ENCODE assay signal across 8 cellular contexts in genomic region chr12:68332726-68333630, GRCh38. TPM values are rescaled to one million over a fixed set of nuclear protein-coding genes. Genes with fewer than 3 reads are reported as not detected.
DNase-seq lines count a peak whose midpoint lies in the region; ATAC-seq and TF ChIP-seq lines count a peak whose summit lies in the region.

No MANE protein-coding gene starts in this region.

- in situ Hi-C loops in astrocyte of the spinal cord (cut with HindIII; ENCODE audit: low sequenced_read_pairs), result no loop called here

- H3K4me1 Mint-ChIP-seq in memory B cell, result peaks cover 25% of the 10 kb centered on the region

- TF ChIP-seq POLR2A in heart left ventricle (IDR thresholded peaks at IDR 0.05) (no peak), uterus (IDR thresholded peaks at IDR 0.05) (no peak)

- intact Hi-C loops in heart left ventricle (cut with DNase I) (loop anchor here in 2 of 10 donors (10.0 kb wide), 2 partner anchors 352 to 472 kb away; partner anchors contain the start of genes MDM2 (in 1 of the 2) and NUP107 (in 1 of the 2)), left cardiac atrium (cut with DNase I) (no loop called here), uterus (cut with DNase I; ENCODE audit: low total_unique reads) (no loop called here)

- DNase-seq in heart left ventricle (no peak), left cardiac atrium (no peak), astrocyte of the spinal cord (ENCODE audit: low read depth, low spot score) (no peak), memory B cell (ENCODE audit: low spot score in 2 of 2) (no peak), uterus (no peak)

- peak overlapping the region; percentile 13 to 98 (median 80) for H3K4me3 ChIP-seq in heart left ventricle
- H3K4me3 ChIP-seq in astrocyte of the spinal cord (ENCODE audit: low read depth, low read length), result peak overlapping the region; percentile 78
- peak overlapping the region; percentile 68 to 77 for H3K4me3 ChIP-seq in uterus

- peak overlapping the region in 10 of 12 donors; percentile 24 to 82 (median 76) for H3K27ac ChIP-seq in heart left ventricle
- H3K27ac ChIP-seq in uterus, result peak overlapping the region; percentile 34 to 82

- H3K9me3 Mint-ChIP-seq in memory B cell, result no peaks in the 10 kb centered on the region

- H3K27me3 ChIP-seq in heart left ventricle (no peaks in the 10 kb centered on the region), uterus (no peaks in the 10 kb centered on the region)

- peaks cover 0 to 13% (median 0%) of the 10 kb centered on the region in 9 donors for H3K36me3 ChIP-seq in heart left ventricle
- H3K36me3 ChIP-seq in uterus, result no peaks in the 10 kb centered on the region

- peaks cover 6% of the 10 kb centered on the region for H3K36me3 Mint-ChIP-seq in memory B cell

- ATAC-seq in heart left ventricle, result no peak
- no peak for ATAC-seq in left cardiac atrium
- no peak for ATAC-seq in memory B cell (ENCODE audit: low read depth)
- no peak for ATAC-seq in GM21447 (IDR thresholded peaks at IDR 0.05; ENCODE audit: unreplicated experiment)
- ATAC-seq in GM21825 (IDR thresholded peaks at IDR 0.05; ENCODE audit: unreplicated experiment), result no peak
- ATAC-seq in GM21723 (IDR thresholded peaks at IDR 0.05; ENCODE audit: unreplicated experiment), result no peak

- 50 to 54% (median 51%) methylated on average over 18 of the region's 18 CpGs for WGBS in heart left ventricle, 4 donors

- TF ChIP-seq CTCF in heart left ventricle (IDR thresholded peaks at IDR 0.05), result no peak
- no peak for TF ChIP-seq CTCF in astrocyte of the spinal cord (IDR thresholded peaks at IDR 0.05; ENCODE audit: low read depth, low read length)
- no peak for TF ChIP-seq CTCF in uterus (IDR thresholded peaks at IDR 0.05)

- H3K9me3 ChIP-seq in heart left ventricle (no peaks in the 10 kb centered on the region), uterus (no peaks in the 10 kb centered on the region)

- H3K4me1 ChIP-seq in heart left ventricle (peaks cover 0 to 24% (median 14%) of the 10 kb centered on the region in 12 donors), uterus (peaks cover 0 to 6% of the 10 kb centered on the region in 2 donors)

- H3K27ac Mint-ChIP-seq in memory B cell, result peak overlapping the region; percentile 87

- no peaks in the 10 kb centered on the region for H3K27me3 Mint-ChIP-seq in memory B cell

- H3K4me3 Mint-ChIP-seq in memory B cell, result peak overlapping the region; percentile 90

RNA-seq across cellular contexts. Expression of gene MDM1, which starts 0.8 kb away (rescaled TPM):
- total RNA-seq in heart left ventricle, result 1 to 10 TPM; 4.0 to 8.4 (median 5.8) TPM
- polyA plus RNA-seq in heart left ventricle, result 1 to 10 TPM; 5.0 to 7.0 TPM
- 10 to 100 TPM in 1 of 2 donors, 1 to 10 TPM in 1; 8.6 to 10.2 TPM for total RNA-seq in left cardiac atrium
- total RNA-seq in uterus, result 10 to 100 TPM; 16.1 to 67.5 (median 31.5) TPM
